15 cellular contexts compared by ENCODE assay signal in genomic region chr3:126955004-126955790, GRCh38. TPM values are rescaled to one million over a fixed set of nuclear protein-coding genes. Genes with fewer than 3 reads are reported as not detected.
DNase-seq lines count a peak whose midpoint lies in the region; ATAC-seq, FAIRE-seq and TF ChIP-seq lines count a peak whose summit lies in the region.
"Had no signal": no experiment of that assay in that cellular context is flagged by ENCODE, and none has a peak within 500 bp of the region (broad histone marks: within the 10 kb centered on the region; RNA-seq: fewer than 3 reads in every experiment).

No MANE protein-coding gene starts in this region.

- H3F3A ChIP-seq in PC-3 (ENCODE audit: low read length, unreplicated experiment), result no peaks in the 10 kb centered on the region
- H3F3A ChIP-seq in GM23248 (ENCODE audit: insufficient read depth), result no peaks in the 10 kb centered on the region

- H3K4me2 ChIP-seq in PC-3 (ENCODE audit: low read length), result no peak overlapping the region
- H3K4me2 ChIP-seq in GM23248 (ENCODE audit: unreplicated experiment), result no peak overlapping the region

- H3K9me3 ChIP-seq in kidney (ENCODE audit: control insufficient read depth in 1 of 2, low read length in 2 of 2), result no peaks in the 10 kb centered on the region
- H3K9me3 ChIP-seq in PC-3 (ENCODE audit: low read length), result no peaks in the 10 kb centered on the region
- no peaks in the 10 kb centered on the region for H3K9me3 ChIP-seq in GM23248 (ENCODE audit: low read depth)
- H3K9me3 ChIP-seq: gastroesophageal sphincter had no signal

- ATAC-seq in GM18511 (IDR thresholded peaks at IDR 0.05; ENCODE audit: unreplicated experiment), result peak; percentile 79
- ATAC-seq in GM21529 (IDR thresholded peaks at IDR 0.05; ENCODE audit: unreplicated experiment), result peak; percentile 75
- ATAC-seq in HG03159 (IDR thresholded peaks at IDR 0.05; ENCODE audit: unreplicated experiment), result peak; percentile 84
- no peak for ATAC-seq in PC-3
- ATAC-seq: gastroesophageal sphincter had no signal

- H3K79me2 ChIP-seq in PC-3 (ENCODE audit: low read length), result no peaks in the 10 kb centered on the region
- H3K79me2 ChIP-seq in GM23248 (ENCODE audit: insufficient read depth), result no peaks in the 10 kb centered on the region

- H3K4me1 ChIP-seq in kidney (ENCODE audit: control insufficient read depth in 1 of 2, insufficient read depth in 1 of 2, low read depth in 1 of 2, low read length in 2 of 2) (no peaks in the 10 kb centered on the region), PC-3 (ENCODE audit: insufficient read depth, low read length) (peaks cover 9% of the 10 kb centered on the region), GM23248 (ENCODE audit: insufficient read depth) (peaks cover 4% of the 10 kb centered on the region)

- TF ChIP-seq CTCF in kidney (IDR thresholded peaks at IDR 0.05; ENCODE audit: borderline replicate concordance, extremely low read depth, insufficient read depth) (no peak), PC-3 (conservative IDR thresholded peaks at IDR 0.05; ENCODE audit: low read depth, low read length) (no peak)

- H2AFZ ChIP-seq in PC-3 (ENCODE audit: low read length), result no peak overlapping the region
- H2AFZ ChIP-seq in GM23248, result no peak overlapping the region

- peaks cover 0 to 4% of the 10 kb centered on the region in 2 donors for H3K36me3 ChIP-seq in kidney (ENCODE audit: control insufficient read depth in 1 of 2, insufficient read depth in 2 of 2, low read length in 2 of 2)
- no peaks in the 10 kb centered on the region for H3K36me3 ChIP-seq in PC-3 (ENCODE audit: low read depth, low read length)
- H3K36me3 ChIP-seq in GM23248 (ENCODE audit: low read depth), result no peaks in the 10 kb centered on the region

- no peak for FAIRE-seq in kidney (lab: Jason Lieb, UNC)
- FAIRE-seq: small intestine had no signal

- no peak overlapping the region for H3K9ac ChIP-seq in kidney (ENCODE audit: low read length in 2 of 2)
- no peak overlapping the region for H3K9ac ChIP-seq in PC-3 (ENCODE audit: low read length)
- no peak overlapping the region for H3K9ac ChIP-seq in GM23248

- in situ Hi-C loops in GM23248 (cut with MboI), result no loop called here

- CTCF ChIA-PET in PC-3 (lab: Charles Lee), result no interaction called here

- intact Hi-C loops in kidney (cut with DNase I), result no loop called here
- intact Hi-C loops in PC-3 (cut with micrococcal nuclease), result no loop called here

- POLR2A ChIA-PET in PC-3 (lab: Charles Lee; ENCODE audit: unreplicated experiment), result no interaction called here

- BruUV-seq in PC-3 (replicated peaks; lab: Mats Ljungman, UMichigan), result no TSS peak

- 90 to 95% methylated on average over 15 of the region's 15 CpGs for WGBS in GM23248 (ENCODE audit: low coverage in 1 of 2, low lambda C conversion rate in 2 of 2, missing lambda C conversion rate in 2 of 2), 2 experiments

- H4K20me1 ChIP-seq in PC-3 (ENCODE audit: low read length) (no peaks in the 10 kb centered on the region), GM23248 (ENCODE audit: insufficient read depth) (no peaks in the 10 kb centered on the region; the same call in 1 of the 2 replicates)

- H3K27ac ChIP-seq in kidney (ENCODE audit: low read depth in 2 of 2, low read length in 2 of 2), result no peak overlapping the region
- H3K27ac ChIP-seq in PC-3 (ENCODE audit: low read length), result no peak overlapping the region
- no peak overlapping the region for H3K27ac ChIP-seq in GM23248
- H3K27ac ChIP-seq: gastroesophageal sphincter had no signal

- H3K27me3 ChIP-seq in PC-3 (ENCODE audit: low read length) (no peaks in the 10 kb centered on the region), GM23248 (replicated peaks; ENCODE audit: insufficient read depth) (no peaks in the 10 kb centered on the region)
- H3K27me3 ChIP-seq: gastroesophageal sphincter had no signal

- DNase-seq in kidney (peak; percentile 55), COLO829 (ENCODE audit: low spot score) (no peak), C1 segment of cervical spinal cord (lab: John Stamatoyannopoulos, UW) (no peak), PC-3 (no peak), GM23248 (no peak)
- DNase-seq: activated T-cell treated with anti-CD3 and anti-CD28 coated beads for 4 hours; CD4-positive, CD25-positive, alpha-beta regulatory T cell; NCI-H526 treated with DMSO at 0.1 percent for 48 hours; small intestine; stimulated activated naive CD4-positive, alpha-beta T cell treated with Interleukin-2 at 50 U/mL for 16 hours; T-helper 2 cell had no signal

- H3K4me3 ChIP-seq in kidney (ENCODE audit: low read length in 2 of 2), result no peak overlapping the region
- no peak overlapping the region for H3K4me3 ChIP-seq in PC-3 (ENCODE audit: low read length)
- H3K4me3 ChIP-seq in GM23248, result no peak overlapping the region
- H3K4me3 ChIP-seq: gastroesophageal sphincter had no signal

- H3K9me2 ChIP-seq in PC-3 (replicated peaks; ENCODE audit: low read length) (no peaks in the 10 kb centered on the region), GM23248 (ENCODE audit: insufficient read depth) (no peaks in the 10 kb centered on the region)

RNA-seq across cellular contexts. Expression of gene PLXNA1, which starts 27.7 kb away (rescaled TPM):
- total RNA-seq in kidney, result 29.0 TPM
- 5.3 TPM for polyA plus RNA-seq in kidney (ENCODE audit: insufficient read depth, low read depth, low replicate concordance)
- 30.0 and 38.0 TPM in 2 replicates for total RNA-seq in PC-3 (2014; rRNA removed)
- 84.7 and 86.1 TPM in 2 replicates for total RNA-seq in GM23248 (2014; rRNA removed; shearing (Covaris generic))
- polyA plus RNA-seq in GM23248 (2016; fragmentation: Nextera tagmentation; extraction: Ambion mirVana), result 12.4 and 13.4 TPM in 2 replicates
